Comparison of ENCODE assay signal across 8 cellular contexts in the genomic region with DNA sequence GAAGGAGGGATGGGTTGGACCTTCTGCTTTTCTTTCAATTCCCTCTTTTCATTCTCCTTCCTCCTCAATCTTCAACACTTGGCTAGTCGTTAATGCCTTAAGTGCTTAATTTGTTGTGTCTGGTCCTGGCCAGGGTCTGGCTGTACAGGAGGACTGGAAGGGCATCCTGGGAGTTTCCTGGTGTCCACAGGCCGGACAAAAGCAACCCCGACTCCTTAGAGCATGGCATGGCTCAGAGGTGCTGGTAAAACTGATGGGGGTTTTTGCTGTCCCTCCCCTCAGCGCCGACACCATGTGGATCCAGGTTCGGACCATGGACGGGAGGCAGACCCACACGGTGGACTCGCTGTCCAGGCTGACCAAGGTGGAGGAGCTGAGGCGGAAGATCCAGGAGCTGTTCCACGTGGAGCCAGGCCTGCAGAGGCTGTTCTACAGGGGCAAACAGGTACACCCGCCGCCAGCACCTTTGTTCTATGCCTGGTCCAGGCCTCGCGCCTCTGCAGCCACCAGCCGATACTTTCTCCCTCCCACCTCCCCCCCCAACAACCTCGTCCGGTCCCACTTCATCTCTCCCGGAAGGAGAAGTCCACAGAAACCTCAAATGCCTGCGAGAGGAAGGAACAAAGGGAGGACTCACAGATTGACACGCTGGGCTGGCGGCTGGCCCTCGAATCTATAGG. TPM values are rescaled to one million over a fixed set of nuclear protein-coding genes. Genes with fewer than 3 reads are reported as not detected.
DNase-seq lines count a peak whose midpoint lies in the region; ATAC-seq and TF ChIP-seq lines count a peak whose summit lies in the region.

No MANE protein-coding gene starts in this region.

- peaks cover 0 to 4% of the 10 kb centered on the region in 2 donors for H3K27me3 Mint-ChIP-seq in CD8-positive, alpha-beta memory T cell

- no peaks in the 10 kb centered on the region for H3K27me3 ChIP-seq in CD8-positive, alpha-beta memory T cell (ENCODE audit: insufficient read depth, low read length, poor library complexity, severe bottlenecking)
- no peaks in the 10 kb centered on the region for H3K27me3 ChIP-seq in HCT116 (ENCODE audit: insufficient read depth, low read length)
- H3K27me3 ChIP-seq in esophagus (ENCODE audit: control insufficient read depth in 1 of 2, insufficient read depth in 2 of 2, low read length in 2 of 2) = no peaks in the 10 kb centered on the region
- no peaks in the 10 kb centered on the region for H3K27me3 ChIP-seq in neuron (ENCODE audit: insufficient read depth, low read length)

- no peak for TF ChIP-seq CTCF in HCT116 (IDR thresholded peaks at IDR 0.05 in 2 of 3, conservative IDR thresholded peaks at IDR 0.05 in 1 of 3; ENCODE audit: borderline replicate concordance in 1 of 3, insufficient read depth in 1 of 3, low read depth in 2 of 3, low read length in 2 of 3)
- TF ChIP-seq CTCF in lower leg skin (IDR thresholded peaks at IDR 0.05) = no peak

- 22 to 23% methylated on average over 23 of the region's 23 CpGs for WGBS in esophagus, 2 donors
- WGBS in lower leg skin, 2 donors = 35 to 36% methylated on average over 22 to 23 of the region's 23 CpGs

- peak overlapping the region; percentile 73 for H3K4me3 ChIP-seq in CD8-positive, alpha-beta memory T cell (ENCODE audit: low read length)
- peak overlapping the region; percentile 55 to 90 for H3K4me3 ChIP-seq in HCT116 (replicated peaks in 1 of 2; ENCODE audit: low read depth in 1 of 2, low read length in 2 of 2)
- peak overlapping the region; percentile 71 to 78 for H3K4me3 ChIP-seq in esophagus (ENCODE audit: low read depth in 1 of 2, low read length in 2 of 2)
- H3K4me3 ChIP-seq in neuron (ENCODE audit: low read length) = peak overlapping the region; percentile 77
- H3K4me3 ChIP-seq in lower leg skin (ENCODE audit: low read depth, poor library complexity, severe bottlenecking) = no peak overlapping the region

- TF ChIP-seq POLR2A in HCT116 (IDR thresholded peaks at IDR 0.05; ENCODE audit: borderline replicate concordance, extremely low read depth, insufficient read depth, insufficient read length) (no peak), lower leg skin (IDR thresholded peaks at IDR 0.05) (no peak)

- H3K9ac ChIP-seq in HCT116 (ENCODE audit: low read length) = peak overlapping the region; percentile 98

- intact Hi-C loops in HCT116 (cut with micrococcal nuclease) (loop anchor here (1.0 to 10.0 kb wide), 3 partner anchors 38 to 124 kb away; a partner anchor contains a TSS), lower leg skin (cut with DNase I; ENCODE audit: low total_unique reads) (no loop called here)

- H3K79me2 ChIP-seq in HCT116 (ENCODE audit: insufficient read depth, low read length) = peaks cover 55% of the 10 kb centered on the region

- ATAC-seq in HCT116 (no peak), HG03354 (IDR thresholded peaks at IDR 0.05; ENCODE audit: poor library complexity, severe bottlenecking, unreplicated experiment) (no peak)

- H3K9me3 ChIP-seq in CD8-positive, alpha-beta memory T cell (ENCODE audit: low read length) = no peaks in the 10 kb centered on the region
- H3K9me3 ChIP-seq in HCT116 (ENCODE audit: control insufficient read depth in 1 of 2, insufficient read depth in 1 of 2, low read depth in 1 of 2, low read length in 2 of 2) = no peaks in the 10 kb centered on the region
- no peaks in the 10 kb centered on the region for H3K9me3 ChIP-seq in esophagus (ENCODE audit: control insufficient read depth in 2 of 2, insufficient read depth in 1 of 2, low read depth in 1 of 2, low read length in 1 of 2)
- H3K9me3 ChIP-seq in neuron (ENCODE audit: low read length) = no peaks in the 10 kb centered on the region

- TF ChIP-seq RAD21 in HCT116 (IDR thresholded peaks at IDR 0.05; ENCODE audit: low read depth) = no peak

- POLR2A ChIA-PET in CD8-positive, alpha-beta memory T cell (lab: Charles Lee) = interaction anchor here (0.6 to 8.8 kb wide), 2 partner anchors 23 to 59 kb away, joined by 4 to 128 read pairs; a partner anchor contains a TSS
- POLR2A ChIA-PET in HCT116 (lab: Charles Lee) = interaction anchor here (1.0 to 6.3 kb wide), 3 partner anchors 38 to 98 kb away, joined by 5 to 54 read pairs (median 12); a partner anchor contains a TSS

- H3K36me3 Mint-ChIP-seq in CD8-positive, alpha-beta memory T cell = peaks cover 6 to 52% (median 8%) of the 10 kb centered on the region in 3 donors

- peak overlapping the region; percentile 100 for H3K4me2 ChIP-seq in HCT116 (ENCODE audit: low read length)

- no peaks in the 10 kb centered on the region for H3K9me3 Mint-ChIP-seq in CD8-positive, alpha-beta memory T cell

- DNase-seq in CD8-positive, alpha-beta memory T cell = peak in 1 of 5 donors; percentile 12
- DNase-seq in HCT116 (ENCODE audit: low read depth, low spot score) (no peak), T-helper 9 cell (peak; percentile 9), NCI-H1417 treated with DMSO at 0.1 percent for 48 hours (lab: John Stamatoyannopoulos, UW) (no peak), lower leg skin (ENCODE audit: low spot score in 2 of 2) (no peak)

- peak overlapping the region; percentile 10 for H3K27ac ChIP-seq in CD8-positive, alpha-beta memory T cell (ENCODE audit: low read depth, low read length)
- H3K27ac ChIP-seq in HCT116 (ENCODE audit: low read depth, low read length) (peak overlapping the region; percentile 98), esophagus (ENCODE audit: low read depth in 2 of 2, low read length in 1 of 2) (peak overlapping the region; percentile 81 to 87)

- H4K20me1 ChIP-seq in HCT116 (ENCODE audit: insufficient read depth) = peaks cover 13% of the 10 kb centered on the region; the same call in 1 of the 2 replicates

- RAD21 ChIA-PET in HCT116 (lab: Charles Lee; ENCODE audit: low non-redundant PET in 1 of 2, low total read pairs in 2 of 2, uncharacterized antibody in 2 of 2, unreplicated experiment in 2 of 2) = interaction anchor here (0.7 to 1.9 kb wide), 6 partner anchors 12 to 101 kb away, joined by 3 to 15 read pairs (median 6); a partner anchor contains a TSS

- peak overlapping the region; percentile 50 to 96 (median 94) for H3K27ac Mint-ChIP-seq in CD8-positive, alpha-beta memory T cell

- no peaks in the 10 kb centered on the region for H3K9me2 ChIP-seq in HCT116 (ENCODE audit: insufficient read depth)

- H2AFZ ChIP-seq in HCT116 (ENCODE audit: low read depth, low read length, poor library complexity, severe bottlenecking) = no peak overlapping the region
- H2AFZ ChIP-seq in neuron (ENCODE audit: low read depth, low read length) = peak overlapping the region; percentile 20

- CTCF ChIA-PET in CD8-positive, alpha-beta memory T cell (lab: Charles Lee) = interaction anchor here (0.6 to 8.3 kb wide), 14 partner anchors 12 to 853 kb away, joined by 3 to 124 read pairs (median 6); a partner anchor contains a TSS
- CTCF ChIA-PET in HCT116 (lab: Charles Lee) = interaction anchor here (1.0 to 4.3 kb wide), 6 partner anchors 14 to 101 kb away, joined by 4 to 78 read pairs (median 14); no protein-coding TSS in a partner anchor

- TSS peak; percentile 76 for BruUV-seq in HCT116 (replicated peaks; lab: Mats Ljungman, UMichigan)

- H3K4me1 Mint-ChIP-seq in CD8-positive, alpha-beta memory T cell = peaks cover 54 to 76% (median 55%) of the 10 kb centered on the region in 3 donors

- H3K36me3 ChIP-seq in CD8-positive, alpha-beta memory T cell (ENCODE audit: insufficient read depth, low read length) = no peaks in the 10 kb centered on the region
- peaks cover 0 to 33% of the 10 kb centered on the region in 2 experiments; a peak in 1 of 4 replicates for H3K36me3 ChIP-seq in HCT116 (ENCODE audit: control insufficient read depth in 1 of 2, insufficient read depth in 2 of 2, low read length in 2 of 2)
- H3K36me3 ChIP-seq in esophagus (ENCODE audit: control insufficient read depth in 2 of 2, insufficient read depth in 2 of 2, low read length in 1 of 2) = no peaks in the 10 kb centered on the region
- peaks cover 27% of the 10 kb centered on the region for H3K36me3 ChIP-seq in neuron (ENCODE audit: insufficient read depth, low read length)

- peak overlapping the region; percentile 88 to 100 (median 99) for H3K4me3 Mint-ChIP-seq in CD8-positive, alpha-beta memory T cell

- peaks cover 65% of the 10 kb centered on the region for H3K4me1 ChIP-seq in CD8-positive, alpha-beta memory T cell (ENCODE audit: insufficient read depth, low read length)
- H3K4me1 ChIP-seq in HCT116 (ENCODE audit: control insufficient read depth in 1 of 2, insufficient read depth in 2 of 2, low read length in 2 of 2) = peaks cover 57 to 67% of the 10 kb centered on the region in 2 experiments
- H3K4me1 ChIP-seq in esophagus (ENCODE audit: control insufficient read depth in 2 of 2, insufficient read depth in 2 of 2, low read length in 1 of 2) = peaks cover 5 to 27% of the 10 kb centered on the region in 2 donors
- peaks cover 18% of the 10 kb centered on the region for H3K4me1 ChIP-seq in neuron (ENCODE audit: insufficient read depth, low read length)

RNA-seq across cellular contexts. Expression of a gene that starts 1.4 kb away (rescaled TPM):
- total RNA-seq in CD8-positive, alpha-beta memory T cell = 100 to 1,000 TPM; 212 to 218 TPM
- polyA plus RNA-seq in CD8-positive, alpha-beta memory T cell = 0.35 TPM
- total RNA-seq in HCT116 (2021; ENCODE audit: unreplicated experiment) (109 TPM), lower leg skin (1 to 10 TPM in 2 of 4 donors, under 1 TPM in 2; 0.53 to 2.4 (median 1.1) TPM)
- 41.2 and 41.3 TPM in 2 replicates for polyA plus RNA-seq in HCT116 (2012)
- 1 to 10 TPM; 7.8 to 10.0 TPM for polyA plus RNA-seq in esophagus

RNA-seq across cellular contexts. Expression of a gene that starts 8.0 kb away (rescaled TPM):
- total RNA-seq in CD8-positive, alpha-beta memory T cell = 1 to 10 TPM; 1.8 to 2.2 TPM
- 5.5 TPM for polyA plus RNA-seq in CD8-positive, alpha-beta memory T cell
- not detected for total RNA-seq in HCT116 (2021; ENCODE audit: unreplicated experiment)
- polyA plus RNA-seq in HCT116 (2012) = not detected in 2 replicates
- polyA plus RNA-seq in esophagus = under 1 TPM; 0.08 to 0.31 TPM
- total RNA-seq in lower leg skin = 1 to 10 TPM in 1 of 4 donors, not detected in 3; 1.4 TPM

RNA-seq across cellular contexts. Expression of a gene that starts 43.3 kb away (rescaled TPM):
- 10 to 100 TPM; 12.3 to 15.4 TPM for total RNA-seq in CD8-positive, alpha-beta memory T cell
- polyA plus RNA-seq in CD8-positive, alpha-beta memory T cell = 21.6 TPM
- total RNA-seq in HCT116 (2021; ENCODE audit: unreplicated experiment) (207 TPM), lower leg skin (10 to 100 TPM; 59.6 to 92.3 (median 68.5) TPM)
- 219 and 273 TPM in 2 replicates for polyA plus RNA-seq in HCT116 (2012)
- 100 to 1,000 TPM in 1 of 2 donors, 10 to 100 TPM in 1; 96.5 to 142 TPM for polyA plus RNA-seq in esophagus

RNA-seq across cellular contexts. Expression of a gene that starts 58.2 kb away (rescaled TPM):
- total RNA-seq in CD8-positive, alpha-beta memory T cell = 10 to 100 TPM; 14.6 to 16.0 TPM
- polyA plus RNA-seq in CD8-positive, alpha-beta memory T cell = 14.6 TPM
- total RNA-seq in HCT116 (2021; ENCODE audit: unreplicated experiment) = 35.9 TPM
- polyA plus RNA-seq in HCT116 (2012) = 27.3 and 29.2 TPM in 2 replicates
- 10 to 100 TPM; 10.7 to 26.7 TPM for polyA plus RNA-seq in esophagus
- total RNA-seq in lower leg skin = 10 to 100 TPM; 40.1 to 71.4 (median 51.3) TPM

Comparison
In these comparisons a context has a peak if more than half of its experiments do, and no peak if none do; other contexts are left out.
1. H3K27ac ChIP-seq: peak in every context shown above with its lines; median percentile 98 in HCT116; 84 in esophagus; 10 in CD8-positive, alpha-beta memory T cell.
2. RNA of a gene that starts 1.4 kb away (total RNA-seq): 212 to 218 TPM in CD8-positive, alpha-beta memory T cell and 109 TPM in HCT116 (single experiment); 0.53 to 2.4 TPM in lower leg skin; every median in the first group is over 10 times any median in the second.